ENCODE assay signal across 1 cellular context in genomic region chr19:8468124-8468523, GRCh38.
TF ChIP-seq lines count a peak whose summit lies in the region.

No MANE protein-coding gene starts in this region.

TF ChIP-seq in HepG2, 621 proteins besides CTCF, POLR2A, EP300 and RAD21:
- TF ChIP-seq JDP2 (CRISPR knock-in tag; IDR thresholded peaks at IDR 0.05; ENCODE audit: borderline replicate concordance) (no peak), ZNF75D (CRISPR knock-in tag; IDR thresholded peaks at IDR 0.05; ENCODE audit: borderline replicate concordance) (no peak), SMARCE1 (IDR thresholded peaks at IDR 0.05; ENCODE audit: borderline replicate concordance) (no peak), NCOA5 (CRISPR knock-in tag; IDR thresholded peaks at IDR 0.05) (no peak), RFXAP (CRISPR knock-in tag; IDR thresholded peaks at IDR 0.05; ENCODE audit: borderline replicate concordance) (no peak), FOSL2 (CRISPR knock-in tag; IDR thresholded peaks at IDR 0.05) (no peak), REL (CRISPR knock-in tag; conservative IDR thresholded peaks at IDR 0.05) (no peak), EHMT2 (IDR thresholded peaks at IDR 0.05; ENCODE audit: borderline replicate concordance, low read depth, low read length) (no peak), JARID2 (CRISPR knock-in tag; IDR thresholded peaks at IDR 0.05; ENCODE audit: insufficient replicate concordance) (no peak), ZNF382 (CRISPR knock-in tag; IDR thresholded peaks at IDR 0.05; ENCODE audit: borderline replicate concordance) (no peak), ELF1 (CRISPR knock-in tag; IDR thresholded peaks at IDR 0.05) (no peak), CHD2 (IDR thresholded peaks at IDR 0.05; ENCODE audit: low read depth, low read length) (no peak), ZNF589 (CRISPR knock-in tag; conservative IDR thresholded peaks at IDR 0.05) (no peak), REXO4 (CRISPR knock-in tag; IDR thresholded peaks at IDR 0.05; ENCODE audit: borderline replicate concordance) (no peak), ZIK1 (CRISPR knock-in tag; IDR thresholded peaks at IDR 0.05; ENCODE audit: borderline replicate concordance, low read depth) (no peak), GATA4 (IDR thresholded peaks at IDR 0.05; ENCODE audit: borderline replicate concordance, low read depth) (no peak), ZBTB3 (CRISPR knock-in tag; IDR thresholded peaks at IDR 0.05; ENCODE audit: borderline replicate concordance, low read depth) (no peak), MATR3 (CRISPR knock-in tag; IDR thresholded peaks at IDR 0.05) (no peak), NPAS2 (CRISPR knock-in tag; IDR thresholded peaks at IDR 0.05; ENCODE audit: borderline replicate concordance) (no peak)
TF ChIP-seq in HepG2: peak in this region for 0.
